ENCODE assay signal across 1 cellular context in the genomic region with DNA sequence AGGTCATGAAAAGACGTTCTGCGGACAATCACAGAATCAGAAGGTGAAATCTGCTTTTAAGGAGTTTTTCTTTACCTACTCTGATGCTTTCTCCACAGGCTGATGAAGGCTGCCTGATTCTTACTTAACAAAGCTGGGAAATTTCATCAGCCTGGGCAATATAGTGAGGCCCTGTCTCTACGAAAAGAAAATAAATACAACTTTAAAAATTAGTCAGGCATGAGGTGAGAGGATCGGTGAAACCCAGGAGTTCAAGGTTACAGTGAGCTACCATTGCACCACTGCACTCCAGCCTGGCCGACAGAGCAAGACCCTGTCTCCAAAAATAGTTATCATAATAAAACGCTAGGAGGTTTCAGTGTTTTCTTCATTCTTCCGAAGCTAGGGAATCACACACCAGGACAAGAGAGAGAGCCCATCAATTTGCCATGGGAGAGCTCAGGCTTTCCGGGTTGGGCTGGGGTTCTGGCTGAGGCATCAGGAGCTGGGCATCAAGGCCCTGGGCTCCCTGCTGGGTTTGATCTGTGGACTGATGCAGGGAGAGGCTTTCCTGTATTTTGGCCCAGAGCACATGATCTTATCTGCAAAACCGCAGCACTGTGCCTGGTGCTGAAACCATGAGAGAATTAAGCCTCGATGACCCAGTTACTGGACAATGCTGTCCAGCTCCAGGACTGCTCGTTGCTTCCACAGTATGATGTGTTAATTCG.
TF ChIP-seq lines count a peak whose summit lies in the region.

No MANE protein-coding gene starts in this region.

TF ChIP-seq in HepG2, 621 proteins besides CTCF, POLR2A, EP300 and RAD21 (continued from another document and continues in another):
- TF ChIP-seq PRPF4 (IDR thresholded peaks at IDR 0.05; ENCODE audit: low read depth, low read length, poor library complexity, severe bottlenecking) (no peak), ZNF263 (CRISPR knock-in tag; IDR thresholded peaks at IDR 0.05) (0 out of 2 replicates have a peak, but pooled peaks have one; percentile 45), ZNF772 (CRISPR knock-in tag; IDR thresholded peaks at IDR 0.05) (no peak), POLR2AphosphoS2 (IDR thresholded peaks at IDR 0.05; ENCODE audit: low read depth, low read length) (no peak), HHEX (CRISPR knock-in tag; IDR thresholded peaks at IDR 0.05) (0 out of 2 replicates have a peak, but pooled peaks have one; percentile 4), GABPB1 (CRISPR knock-in tag; IDR thresholded peaks at IDR 0.05) (peak; percentile 17; the same call in 1 of the 2 replicates), NFKB2 (CRISPR knock-in tag; IDR thresholded peaks at IDR 0.05; ENCODE audit: borderline replicate concordance) (no peak), HNF4G (IDR thresholded peaks at IDR 0.05; ENCODE audit: borderline replicate concordance, low read depth, low read length) (no peak), HNF4G (CRISPR knock-in tag; IDR thresholded peaks at IDR 0.05; ENCODE audit: borderline replicate concordance, low read depth) (no peak), ZNF644 (CRISPR knock-in tag; IDR thresholded peaks at IDR 0.05; ENCODE audit: low read depth) (0 out of 2 replicates have a peak, but pooled peaks have one; percentile 6), PAX8 (CRISPR knock-in tag; IDR thresholded peaks at IDR 0.05; ENCODE audit: borderline replicate concordance) (no peak), ISL2 (CRISPR knock-in tag; IDR thresholded peaks at IDR 0.05) (0 out of 2 replicates have a peak, but pooled peaks have one; percentile 40), NCOA2 (CRISPR knock-in tag; IDR thresholded peaks at IDR 0.05) (peak; percentile 50; the same call in 1 of the 2 replicates), EED (CRISPR knock-in tag; IDR thresholded peaks at IDR 0.05) (no peak), STAG1 (CRISPR knock-in tag; IDR thresholded peaks at IDR 0.05) (no peak), NCOA1 (CRISPR knock-in tag; IDR thresholded peaks at IDR 0.05) (no peak), CCDC6 (CRISPR knock-in tag; IDR thresholded peaks at IDR 0.05) (no peak), ZNF124 (CRISPR knock-in tag; IDR thresholded peaks at IDR 0.05) (0 out of 2 replicates have a peak, but pooled peaks have one; percentile 7), ZNF121 (CRISPR knock-in tag; IDR thresholded peaks at IDR 0.05) (peak; percentile 93), ZNF616 (CRISPR knock-in tag; IDR thresholded peaks at IDR 0.05; ENCODE audit: low read depth) (no peak), ELF3 (CRISPR knock-in tag; IDR thresholded peaks at IDR 0.05) (no peak), CBX1 (IDR thresholded peaks at IDR 0.05; ENCODE audit: low read depth) (no peak), PLRG1 (conservative IDR thresholded peaks at IDR 0.05) (no peak), ZKSCAN1 (IDR thresholded peaks at IDR 0.05; ENCODE audit: low read length) (no peak), NR2C2 (CRISPR knock-in tag; IDR thresholded peaks at IDR 0.05; ENCODE audit: borderline replicate concordance) (peak; percentile 68), FOXA3 (CRISPR knock-in tag; IDR thresholded peaks at IDR 0.05) (peak; percentile 32; the same call in 1 of the 2 replicates), SIN3B (IDR thresholded peaks at IDR 0.05; ENCODE audit: low read length) (no peak), ZNF251 (CRISPR knock-in tag; IDR thresholded peaks at IDR 0.05) (no peak), TEAD3 (CRISPR knock-in tag; optimal IDR thresholded peaks at IDR 0.05; ENCODE audit: borderline replicate concordance) (no peak), ZNF274 (CRISPR knock-in tag; IDR thresholded peaks at IDR 0.05) (no peak), ZMYM3 (CRISPR knock-in tag; IDR thresholded peaks at IDR 0.05) (peak; percentile 47; the same call in 1 of the 2 replicates), REPIN1 (CRISPR knock-in tag; IDR thresholded peaks at IDR 0.05; ENCODE audit: borderline replicate concordance, low read depth) (no peak), KDM4B (CRISPR knock-in tag; IDR thresholded peaks at IDR 0.05) (0 out of 2 replicates have a peak, but pooled peaks have one; percentile 57), CEBPG (CRISPR knock-in tag; IDR thresholded peaks at IDR 0.05) (peak; percentile 96), ZC3H4 (CRISPR knock-in tag; IDR thresholded peaks at IDR 0.05; ENCODE audit: borderline replicate concordance) (no peak), ZNF816 (CRISPR knock-in tag; IDR thresholded peaks at IDR 0.05; ENCODE audit: borderline replicate concordance) (no peak), ERF (CRISPR knock-in tag; IDR thresholded peaks at IDR 0.05) (no peak), ZNF83 (CRISPR knock-in tag; IDR thresholded peaks at IDR 0.05; ENCODE audit: borderline replicate concordance) (no peak), ZNF577 (CRISPR knock-in tag; IDR thresholded peaks at IDR 0.05; ENCODE audit: borderline replicate concordance, low read depth) (no peak), RARA (CRISPR knock-in tag; IDR thresholded peaks at IDR 0.05) (peak; percentile 70), BCL6 (CRISPR knock-in tag; IDR thresholded peaks at IDR 0.05) (peak; percentile 33; the same call in 1 of the 2 replicates), RXRA (CRISPR knock-in tag; IDR thresholded peaks at IDR 0.05) (no peak), MEF2D (CRISPR knock-in tag; IDR thresholded peaks at IDR 0.05) (0 out of 2 replicates have a peak, but pooled peaks have one; percentile 42)
- TF ChIP-seq, protein P1, sequence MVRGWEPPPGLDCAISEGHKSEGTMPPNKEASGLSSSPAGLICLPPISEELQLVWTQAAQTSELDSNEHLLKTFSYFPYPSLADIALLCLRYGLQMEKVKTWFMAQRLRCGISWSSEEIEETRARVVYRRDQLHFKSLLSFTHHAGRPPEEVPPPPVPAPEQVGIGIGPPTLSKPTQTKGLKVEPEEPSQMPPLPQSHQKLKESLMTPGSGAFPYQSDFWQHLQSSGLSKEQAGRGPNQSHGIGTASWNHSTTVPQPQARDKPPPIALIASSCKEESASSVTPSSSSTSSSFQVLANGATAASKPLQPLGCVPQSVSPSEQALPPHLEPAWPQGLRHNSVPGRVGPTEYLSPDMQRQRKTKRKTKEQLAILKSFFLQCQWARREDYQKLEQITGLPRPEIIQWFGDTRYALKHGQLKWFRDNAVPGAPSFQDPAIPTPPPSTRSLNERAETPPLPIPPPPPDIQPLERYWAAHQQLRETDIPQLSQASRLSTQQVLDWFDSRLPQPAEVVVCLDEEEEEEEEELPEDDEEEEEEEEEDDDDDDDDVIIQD (CRISPR knock-in tag; IDR thresholded peaks at IDR 0.05; ENCODE audit: low read depth) = no peak
- TF ChIP-seq, protein P2, sequence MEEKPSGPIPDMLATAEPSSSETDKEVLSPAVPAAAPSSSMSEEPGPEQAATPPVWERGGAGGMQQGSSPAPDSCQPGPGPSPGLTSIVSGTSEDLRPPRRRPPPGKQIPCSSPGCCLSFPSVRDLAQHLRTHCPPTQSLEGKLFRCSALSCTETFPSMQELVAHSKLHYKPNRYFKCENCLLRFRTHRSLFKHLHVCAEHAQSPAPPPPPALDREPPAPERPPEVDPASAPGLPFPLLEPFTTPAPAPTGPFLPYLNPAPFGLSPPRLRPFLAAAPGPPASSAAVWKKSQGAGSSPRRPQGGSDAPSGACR (CRISPR knock-in tag; IDR thresholded peaks at IDR 0.05) = 0 out of 2 replicates have a peak, but pooled peaks have one; percentile 25
- TF ChIP-seq, protein P3, sequence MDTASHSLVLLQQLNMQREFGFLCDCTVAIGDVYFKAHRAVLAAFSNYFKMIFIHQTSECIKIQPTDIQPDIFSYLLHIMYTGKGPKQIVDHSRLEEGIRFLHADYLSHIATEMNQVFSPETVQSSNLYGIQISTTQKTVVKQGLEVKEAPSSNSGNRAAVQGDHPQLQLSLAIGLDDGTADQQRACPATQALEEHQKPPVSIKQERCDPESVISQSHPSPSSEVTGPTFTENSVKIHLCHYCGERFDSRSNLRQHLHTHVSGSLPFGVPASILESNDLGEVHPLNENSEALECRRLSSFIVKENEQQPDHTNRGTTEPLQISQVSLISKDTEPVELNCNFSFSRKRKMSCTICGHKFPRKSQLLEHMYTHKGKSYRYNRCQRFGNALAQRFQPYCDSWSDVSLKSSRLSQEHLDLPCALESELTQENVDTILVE (CRISPR knock-in tag; IDR thresholded peaks at IDR 0.05) = peak; percentile 58
- TF ChIP-seq, protein P4, sequence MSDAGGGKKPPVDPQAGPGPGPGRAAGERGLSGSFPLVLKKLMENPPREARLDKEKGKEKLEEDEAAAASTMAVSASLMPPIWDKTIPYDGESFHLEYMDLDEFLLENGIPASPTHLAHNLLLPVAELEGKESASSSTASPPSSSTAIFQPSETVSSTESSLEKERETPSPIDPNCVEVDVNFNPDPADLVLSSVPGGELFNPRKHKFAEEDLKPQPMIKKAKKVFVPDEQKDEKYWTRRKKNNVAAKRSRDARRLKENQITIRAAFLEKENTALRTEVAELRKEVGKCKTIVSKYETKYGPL (CRISPR knock-in tag; IDR thresholded peaks at IDR 0.05) = no peak
- TF ChIP-seq, protein P5, sequence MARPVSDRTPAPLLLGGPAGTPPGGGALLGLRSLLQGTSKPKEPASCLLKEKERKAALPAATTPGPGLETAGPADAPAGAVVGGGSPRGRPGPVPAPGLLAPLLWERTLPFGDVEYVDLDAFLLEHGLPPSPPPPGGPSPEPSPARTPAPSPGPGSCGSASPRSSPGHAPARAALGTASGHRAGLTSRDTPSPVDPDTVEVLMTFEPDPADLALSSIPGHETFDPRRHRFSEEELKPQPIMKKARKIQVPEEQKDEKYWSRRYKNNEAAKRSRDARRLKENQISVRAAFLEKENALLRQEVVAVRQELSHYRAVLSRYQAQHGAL (CRISPR knock-in tag; IDR thresholded peaks at IDR 0.05; ENCODE audit: not compliant biosample characterization) = no peak
- TF ChIP-seq, protein P6, sequence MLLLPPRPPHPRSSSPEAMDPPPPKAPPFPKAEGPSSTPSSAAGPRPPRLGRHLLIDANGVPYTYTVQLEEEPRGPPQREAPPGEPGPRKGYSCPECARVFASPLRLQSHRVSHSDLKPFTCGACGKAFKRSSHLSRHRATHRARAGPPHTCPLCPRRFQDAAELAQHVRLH (CRISPR knock-in tag; IDR thresholded peaks at IDR 0.05; ENCODE audit: borderline replicate concordance, low read depth) = peak; percentile 38; the same call in 1 of the 2 replicates
- TF ChIP-seq, protein P7, sequence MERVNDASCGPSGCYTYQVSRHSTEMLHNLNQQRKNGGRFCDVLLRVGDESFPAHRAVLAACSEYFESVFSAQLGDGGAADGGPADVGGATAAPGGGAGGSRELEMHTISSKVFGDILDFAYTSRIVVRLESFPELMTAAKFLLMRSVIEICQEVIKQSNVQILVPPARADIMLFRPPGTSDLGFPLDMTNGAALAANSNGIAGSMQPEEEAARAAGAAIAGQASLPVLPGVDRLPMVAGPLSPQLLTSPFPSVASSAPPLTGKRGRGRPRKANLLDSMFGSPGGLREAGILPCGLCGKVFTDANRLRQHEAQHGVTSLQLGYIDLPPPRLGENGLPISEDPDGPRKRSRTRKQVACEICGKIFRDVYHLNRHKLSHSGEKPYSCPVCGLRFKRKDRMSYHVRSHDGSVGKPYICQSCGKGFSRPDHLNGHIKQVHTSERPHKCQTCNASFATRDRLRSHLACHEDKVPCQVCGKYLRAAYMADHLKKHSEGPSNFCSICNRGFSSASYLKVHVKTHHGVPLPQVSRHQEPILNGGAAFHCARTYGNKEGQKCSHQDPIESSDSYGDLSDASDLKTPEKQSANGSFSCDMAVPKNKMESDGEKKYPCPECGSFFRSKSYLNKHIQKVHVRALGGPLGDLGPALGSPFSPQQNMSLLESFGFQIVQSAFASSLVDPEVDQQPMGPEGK (CRISPR knock-in tag; IDR thresholded peaks at IDR 0.05) = no peak
- TF ChIP-seq, protein P8, sequence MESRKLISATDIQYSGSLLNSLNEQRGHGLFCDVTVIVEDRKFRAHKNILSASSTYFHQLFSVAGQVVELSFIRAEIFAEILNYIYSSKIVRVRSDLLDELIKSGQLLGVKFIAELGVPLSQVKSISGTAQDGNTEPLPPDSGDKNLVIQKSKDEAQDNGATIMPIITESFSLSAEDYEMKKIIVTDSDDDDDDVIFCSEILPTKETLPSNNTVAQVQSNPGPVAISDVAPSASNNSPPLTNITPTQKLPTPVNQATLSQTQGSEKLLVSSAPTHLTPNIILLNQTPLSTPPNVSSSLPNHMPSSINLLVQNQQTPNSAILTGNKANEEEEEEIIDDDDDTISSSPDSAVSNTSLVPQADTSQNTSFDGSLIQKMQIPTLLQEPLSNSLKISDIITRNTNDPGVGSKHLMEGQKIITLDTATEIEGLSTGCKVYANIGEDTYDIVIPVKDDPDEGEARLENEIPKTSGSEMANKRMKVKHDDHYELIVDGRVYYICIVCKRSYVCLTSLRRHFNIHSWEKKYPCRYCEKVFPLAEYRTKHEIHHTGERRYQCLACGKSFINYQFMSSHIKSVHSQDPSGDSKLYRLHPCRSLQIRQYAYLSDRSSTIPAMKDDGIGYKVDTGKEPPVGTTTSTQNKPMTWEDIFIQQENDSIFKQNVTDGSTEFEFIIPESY (CRISPR knock-in tag; IDR thresholded peaks at IDR 0.05) = no peak
- TF ChIP-seq, protein P9, sequence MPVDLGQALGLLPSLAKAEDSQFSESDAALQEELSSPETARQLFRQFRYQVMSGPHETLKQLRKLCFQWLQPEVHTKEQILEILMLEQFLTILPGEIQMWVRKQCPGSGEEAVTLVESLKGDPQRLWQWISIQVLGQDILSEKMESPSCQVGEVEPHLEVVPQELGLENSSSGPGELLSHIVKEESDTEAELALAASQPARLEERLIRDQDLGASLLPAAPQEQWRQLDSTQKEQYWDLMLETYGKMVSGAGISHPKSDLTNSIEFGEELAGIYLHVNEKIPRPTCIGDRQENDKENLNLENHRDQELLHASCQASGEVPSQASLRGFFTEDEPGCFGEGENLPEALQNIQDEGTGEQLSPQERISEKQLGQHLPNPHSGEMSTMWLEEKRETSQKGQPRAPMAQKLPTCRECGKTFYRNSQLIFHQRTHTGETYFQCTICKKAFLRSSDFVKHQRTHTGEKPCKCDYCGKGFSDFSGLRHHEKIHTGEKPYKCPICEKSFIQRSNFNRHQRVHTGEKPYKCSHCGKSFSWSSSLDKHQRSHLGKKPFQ (CRISPR knock-in tag; IDR thresholded peaks at IDR 0.05; ENCODE audit: insufficient replicate concordance) = no peak
- TF ChIP-seq, protein P10, sequence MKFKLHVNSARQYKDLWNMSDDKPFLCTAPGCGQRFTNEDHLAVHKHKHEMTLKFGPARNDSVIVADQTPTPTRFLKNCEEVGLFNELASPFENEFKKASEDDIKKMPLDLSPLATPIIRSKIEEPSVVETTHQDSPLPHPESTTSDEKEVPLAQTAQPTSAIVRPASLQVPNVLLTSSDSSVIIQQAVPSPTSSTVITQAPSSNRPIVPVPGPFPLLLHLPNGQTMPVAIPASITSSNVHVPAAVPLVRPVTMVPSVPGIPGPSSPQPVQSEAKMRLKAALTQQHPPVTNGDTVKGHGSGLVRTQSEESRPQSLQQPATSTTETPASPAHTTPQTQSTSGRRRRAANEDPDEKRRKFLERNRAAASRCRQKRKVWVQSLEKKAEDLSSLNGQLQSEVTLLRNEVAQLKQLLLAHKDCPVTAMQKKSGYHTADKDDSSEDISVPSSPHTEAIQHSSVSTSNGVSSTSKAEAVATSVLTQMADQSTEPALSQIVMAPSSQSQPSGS (CRISPR knock-in tag; IDR thresholded peaks at IDR 0.05) = no peak
